ENCODE assay signal across 18 cellular contexts in the genomic region with DNA sequence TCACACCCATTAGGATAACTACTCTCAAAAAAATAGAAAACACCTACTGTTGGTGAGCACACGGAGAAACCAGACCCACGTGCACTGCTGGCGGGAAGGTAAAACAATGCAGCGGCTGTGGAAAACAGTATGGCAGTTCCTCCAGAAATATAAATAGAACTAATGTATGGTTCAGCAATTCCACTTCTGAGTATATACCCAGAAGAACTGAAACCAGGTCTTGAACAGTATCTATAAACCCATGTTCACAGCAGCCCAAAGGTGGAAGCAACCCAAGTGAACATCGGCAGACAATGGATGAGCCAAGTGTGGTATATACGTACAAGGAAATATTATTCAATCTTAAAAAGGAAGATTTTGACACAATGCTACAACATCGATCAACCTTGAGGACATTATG.
DNase-seq lines count a peak whose midpoint lies in the region; ATAC-seq and TF ChIP-seq lines count a peak whose summit lies in the region.
"Had no signal": no experiment of that assay in that cellular context is flagged by ENCODE, and none has a peak within 500 bp of the region (broad histone marks: within the 10 kb centered on the region; RNA-seq: fewer than 3 reads in every experiment).

No MANE protein-coding gene starts in this region.

- no peaks in the 10 kb centered on the region for H3K9me2 ChIP-seq in OCI-LY1 (ENCODE audit: low read depth, low read length)

- no peaks in the 10 kb centered on the region for H4K20me1 ChIP-seq in OCI-LY1 (ENCODE audit: insufficient read depth, low read length)

- H3K36me3 ChIP-seq in GM06990 (ENCODE audit: control insufficient read depth, insufficient read depth, low read length) (no peaks in the 10 kb centered on the region), OCI-LY1 (ENCODE audit: insufficient read depth, low read length) (peaks cover 68% of the 10 kb centered on the region)

- H3K4me1 ChIP-seq in OCI-LY1 (ENCODE audit: insufficient read depth, low read length, severe bottlenecking), result peaks cover 55% of the 10 kb centered on the region

- H3F3A ChIP-seq in OCI-LY1 (ENCODE audit: insufficient read depth, low read length), result no peaks in the 10 kb centered on the region

- no peak for TF ChIP-seq POLR2A in lower leg skin (IDR thresholded peaks at IDR 0.05)

- peak; percentile 81 for ATAC-seq in GM19395 (IDR thresholded peaks at IDR 0.05; ENCODE audit: unreplicated experiment)
- ATAC-seq in HG02852 (IDR thresholded peaks at IDR 0.05; ENCODE audit: unreplicated experiment), result peak; percentile 80
- no peak for ATAC-seq in natural killer cell treated with Interleukin-12 subunit alpha and Interleukin-12 subunit beta and Interleukin-15 and Interleukin-18, amount 100 ng/mL, for 72 hours
- ATAC-seq: activated CD8-positive, alpha-beta T cell treated with anti-CD3 and anti-CD28 coated beads for 36 hours; left ventricle myocardium superior had no signal

- no peak overlapping the region for H2AFZ ChIP-seq in OCI-LY1 (ENCODE audit: low read length)

- peak overlapping the region; percentile 16 for H3K4me3 ChIP-seq in GM06990 (replicated peaks; ENCODE audit: low read depth, low read length)
- H3K4me3 ChIP-seq in OCI-LY1 (ENCODE audit: low read depth, low read length, poor library complexity, severe bottlenecking), result peak overlapping the region; percentile 8
- H3K4me3 ChIP-seq in lower leg skin (ENCODE audit: low read depth, poor library complexity, severe bottlenecking), result no peak overlapping the region

- peak overlapping the region; percentile 47 for H3K9ac ChIP-seq in OCI-LY1 (ENCODE audit: low read length)

- DNase-seq in GM06990 (ENCODE audit: extremely low read depth, insufficient read length), result peak; percentile 34
- DNase-seq in natural killer cell treated with Interleukin-12 subunit alpha and Interleukin-12 subunit beta and Interleukin-15 and Interleukin-18, amount 100 ng/mL, for 72 hours (ENCODE audit: low spot score), result no peak
- DNase-seq in lower leg skin (ENCODE audit: low spot score in 2 of 2), result no peak
- no peak for DNase-seq in head of caudate nucleus
- DNase-seq in NCI-H2029 treated with DMSO at 0.1 percent for 48 hours (lab: John Stamatoyannopoulos, UW), result no peak
- DNase-seq: activated CD8-positive, alpha-beta T cell treated with anti-CD3 and anti-CD28 coated beads for 36 hours; activated naive CD4-positive, alpha-beta T cell treated with anti-CD3 and anti-CD28 coated beads, Interleukin-2, amount 10 ng/mL, durations not matched to agents 7 days and 5 days; activated T-cell treated with anti-CD3 and anti-CD28 coated beads, Interleukin-2, amount 50 U/mL, for 24 hours; effector memory CD4-positive, alpha-beta T cell; GF-D8; left ventricle myocardium superior; NCI-H510A treated with DMSO at 0.1 percent for 48 hours; SHP77; stimulated activated CD8-positive, alpha-beta memory T cell treated with anti-CD3 and anti-CD28 coated beads, Interleukin-4, amount 100 ng/mL, for 48 hours had no signal

- TF ChIP-seq CTCF in GM06990 (IDR thresholded peaks at IDR 0.05; ENCODE audit: insufficient read depth, low read length, poor library complexity, severe bottlenecking) (no peak), OCI-LY1 (IDR thresholded peaks at IDR 0.05; ENCODE audit: low read length) (no peak), lower leg skin (IDR thresholded peaks at IDR 0.05) (no peak)

- no peak overlapping the region for H3K4me3 Mint-ChIP-seq in natural killer cell treated with Interleukin-12 subunit alpha and Interleukin-12 subunit beta and Interleukin-15 and Interleukin-18, amount 100 ng/mL, for 72 hours
- H3K4me3 Mint-ChIP-seq: activated CD8-positive, alpha-beta T cell treated with anti-CD3 and anti-CD28 coated beads for 36 hours; activated naive CD4-positive, alpha-beta T cell treated with anti-CD3 and anti-CD28 coated beads, Interleukin-2, amount 10 ng/mL, durations not matched to agents 7 days and 5 days; activated T-cell treated with anti-CD3 and anti-CD28 coated beads, Interleukin-2, amount 50 U/mL, for 24 hours; CD14-positive monocyte had no signal

- no peaks in the 10 kb centered on the region for H3K9me3 Mint-ChIP-seq in natural killer cell treated with Interleukin-12 subunit alpha and Interleukin-12 subunit beta and Interleukin-15 and Interleukin-18, amount 100 ng/mL, for 72 hours
- H3K9me3 Mint-ChIP-seq: activated CD8-positive, alpha-beta T cell treated with anti-CD3 and anti-CD28 coated beads for 36 hours; activated T-cell treated with anti-CD3 and anti-CD28 coated beads, Interleukin-2, amount 50 U/mL, for 24 hours had no signal

- H3K27me3 ChIP-seq in GM06990 (replicated peaks; ENCODE audit: control insufficient read depth, insufficient read depth, low read length) (no peaks in the 10 kb centered on the region), OCI-LY1 (ENCODE audit: insufficient read depth, low read length) (no peaks in the 10 kb centered on the region)

- no peaks in the 10 kb centered on the region for H3K4me1 Mint-ChIP-seq in natural killer cell treated with Interleukin-12 subunit alpha and Interleukin-12 subunit beta and Interleukin-15 and Interleukin-18, amount 100 ng/mL, for 72 hours (ENCODE audit: low read depth in 2 of 2)
- H3K4me1 Mint-ChIP-seq: activated naive CD4-positive, alpha-beta T cell treated with anti-CD3 and anti-CD28 coated beads, Interleukin-2, amount 10 ng/mL, durations not matched to agents 7 days and 5 days; CD14-positive monocyte had no signal

- no peaks in the 10 kb centered on the region for H3K36me3 Mint-ChIP-seq in natural killer cell treated with Interleukin-12 subunit alpha and Interleukin-12 subunit beta and Interleukin-15 and Interleukin-18, amount 100 ng/mL, for 72 hours
- H3K36me3 Mint-ChIP-seq: activated naive CD4-positive, alpha-beta T cell treated with anti-CD3 and anti-CD28 coated beads, Interleukin-2, amount 10 ng/mL, durations not matched to agents 7 days and 5 days; CD14-positive monocyte had no signal

- H3K4me2 ChIP-seq in OCI-LY1 (ENCODE audit: low read length), result peak overlapping the region; percentile 55

- no peaks in the 10 kb centered on the region for H3K9me3 ChIP-seq in OCI-LY1 (ENCODE audit: low read length)

- no peak overlapping the region for H3K27ac Mint-ChIP-seq in natural killer cell treated with Interleukin-12 subunit alpha and Interleukin-12 subunit beta and Interleukin-15 and Interleukin-18, amount 100 ng/mL, for 72 hours
- H3K27ac Mint-ChIP-seq: activated CD8-positive, alpha-beta T cell treated with anti-CD3 and anti-CD28 coated beads for 36 hours; activated naive CD4-positive, alpha-beta T cell treated with anti-CD3 and anti-CD28 coated beads, Interleukin-2, amount 10 ng/mL, durations not matched to agents 7 days and 5 days; activated T-cell treated with anti-CD3 and anti-CD28 coated beads, Interleukin-2, amount 50 U/mL, for 24 hours; CD14-positive monocyte had no signal

- H3K79me2 ChIP-seq in OCI-LY1 (ENCODE audit: insufficient read depth, low read length), result peaks cover 3% of the 10 kb centered on the region; the same call in 1 of the 2 replicates

- WGBS in lower leg skin, 2 donors, result 97% methylated on average over 7 of the region's 7 CpGs

- H3K27me3 Mint-ChIP-seq in natural killer cell treated with Interleukin-12 subunit alpha and Interleukin-12 subunit beta and Interleukin-15 and Interleukin-18, amount 100 ng/mL, for 72 hours, result peaks cover 0 to 3% of the 10 kb centered on the region in 2 donors
- H3K27me3 Mint-ChIP-seq: activated CD8-positive, alpha-beta T cell treated with anti-CD3 and anti-CD28 coated beads for 36 hours; activated T-cell treated with anti-CD3 and anti-CD28 coated beads, Interleukin-2, amount 50 U/mL, for 24 hours had no signal

- peak overlapping the region; percentile 89 for H3K27ac ChIP-seq in OCI-LY1 (ENCODE audit: low read depth, low read length, poor library complexity, severe bottlenecking)

- intact Hi-C loops in lower leg skin (cut with DNase I; ENCODE audit: low total_unique reads), result no loop called here
- intact Hi-C loops in head of caudate nucleus (cut with DNase I), result no loop called here

Comparison
In these comparisons a context has a peak if more than half of its experiments do, and no peak if none do; other contexts are left out.
1. ATAC-seq: peak in GM19395 (single experiment) and HG02852 (single experiment); none in natural killer cell treated with Interleukin-12 subunit alpha and Interleukin-12 subunit beta and Interleukin-15 and Interleukin-18, amount 100 ng/mL, for 72 hours (0 of 2).